29 cellular contexts compared by ENCODE assay signal in genomic region chr9:137152844-137153405, GRCh38. TPM values are rescaled to one million over a fixed set of nuclear protein-coding genes. Genes with fewer than 3 reads are reported as not detected.
"Had no signal": no experiment of that assay in that cellular context is flagged by ENCODE, and none has a peak within 500 bp of the region (broad histone marks: within the 10 kb centered on the region; RNA-seq: fewer than 3 reads in every experiment).

No MANE protein-coding gene starts in this region.

- H3K27me3 ChIP-seq: vagina had no signal

- H3K9me3 Mint-ChIP-seq: dendritic cell treated with granulocyte-macrophage colony-stimulating factor and Interleukin-4, amounts not matched to agents 40 ng/mL and 50 ng/mL, for 4 days; effector memory CD8-positive, alpha-beta T cell; stimulated activated effector memory CD8-positive, alpha-beta T cell treated with anti-CD3 and anti-CD28 coated beads, Interleukin-12 subunit alpha, Interleukin-12 subunit beta, amount 100 ng/mL, for 72 hours had no signal

- H3K27ac Mint-ChIP-seq: effector memory CD8-positive, alpha-beta T cell; naive thymus-derived CD4-positive, alpha-beta T cell; nephron progenitor cell; stimulated activated effector memory CD8-positive, alpha-beta T cell treated with anti-CD3 and anti-CD28 coated beads, Interleukin-12 subunit alpha, Interleukin-12 subunit beta, amount 100 ng/mL, for 72 hours had no signal

- DNase-seq: effector memory CD8-positive, alpha-beta T cell; gastrocnemius medialis; heart right ventricle; hypothalamus; kidney glomerular epithelial cell; naive thymus-derived CD4-positive, alpha-beta T cell; nephron progenitor cell; posterior cingulate gyrus; small intestine; stimulated activated CD4-positive, alpha-beta T cell treated with anti-CD3 and anti-CD28 coated beads, Interleukin-4, amount 100 ng/mL, for 1 hour; stimulated activated CD8-positive, alpha-beta memory T cell treated with anti-CD3 and anti-CD28 coated beads, Interleukin-4, amount 100 ng/mL, for 48 hours; stimulated activated naive CD8-positive, alpha-beta T cell treated with anti-CD3 and anti-CD28 coated beads, Interleukin-15, Interleukin-2, amounts not matched to agents 100 U/mL and 50 U/mL, for 24 hours; thyroid gland had no signal

- ATAC-seq: effector memory CD8-positive, alpha-beta T cell; gastrocnemius medialis; heart right ventricle; naive thymus-derived CD4-positive, alpha-beta T cell; stimulated activated effector memory CD8-positive, alpha-beta T cell treated with anti-CD3 and anti-CD28 coated beads, Interleukin-12 subunit alpha, Interleukin-12 subunit beta, amount 100 ng/mL, for 72 hours; stimulated activated naive CD8-positive, alpha-beta T cell treated with anti-CD3 and anti-CD28 coated beads, Interleukin-15, Interleukin-2, amounts not matched to agents 100 U/mL and 50 U/mL, for 24 hours had no signal

- FAIRE-seq: islet of Langerhans, small intestine had no signal

- H3K36me3 ChIP-seq: esophagus muscularis mucosa, gastrocnemius medialis, heart right ventricle, neutrophil, suprapubic skin, thyroid gland, upper lobe of left lung, vagina had no signal

- H3K9me3 ChIP-seq: esophagus muscularis mucosa, gastrocnemius medialis, heart right ventricle, neutrophil, suprapubic skin, thyroid gland, vagina had no signal

- H3K4me1 Mint-ChIP-seq: nephron progenitor cell had no signal

- H3K27ac ChIP-seq: epithelial cell of prostate, esophagus muscularis mucosa, gastrocnemius medialis, heart right ventricle, neutrophil, suprapubic skin, thyroid gland, upper lobe of left lung, vagina had no signal

- H3K4me3 ChIP-seq: esophagus muscularis mucosa, gastrocnemius medialis, heart right ventricle, suprapubic skin, thyroid gland, upper lobe of left lung, vagina had no signal

- H3K4me3 Mint-ChIP-seq: dendritic cell treated with granulocyte-macrophage colony-stimulating factor and Interleukin-4, amounts not matched to agents 40 ng/mL and 50 ng/mL, for 4 days; effector memory CD8-positive, alpha-beta T cell; naive thymus-derived CD4-positive, alpha-beta T cell; nephron progenitor cell; stimulated activated effector memory CD8-positive, alpha-beta T cell treated with anti-CD3 and anti-CD28 coated beads, Interleukin-12 subunit alpha, Interleukin-12 subunit beta, amount 100 ng/mL, for 72 hours had no signal

- H3K4me1 ChIP-seq: gastrocnemius medialis had no signal

- H3K36me3 Mint-ChIP-seq: naive thymus-derived CD4-positive, alpha-beta T cell; stimulated activated effector memory CD8-positive, alpha-beta T cell treated with anti-CD3 and anti-CD28 coated beads, Interleukin-12 subunit alpha, Interleukin-12 subunit beta, amount 100 ng/mL, for 72 hours had no signal

RNA-seq across cellular contexts. Expression of gene GRIN1, which starts 14.0 kb away (rescaled TPM):
- total RNA-seq: fibroblast of villous mesenchyme; gastrocnemius medialis; heart right ventricle; liver; mesenteric fat pad; mononuclear cell; naive thymus-derived CD4-positive, alpha-beta T cell; osteoblast; thyroid gland had no signal
- polyA plus RNA-seq: heart right ventricle; naive thymus-derived CD4-positive, alpha-beta T cell had no signal

RNA-seq across cellular contexts. Expression of gene LRRC26, which starts 16.9 kb away (rescaled TPM):
- total RNA-seq: esophagus muscularis mucosa, fibroblast of villous mesenchyme, gastrocnemius medialis, heart right ventricle, lung microvascular endothelial cell, mesenteric fat pad, osteoblast, pulmonary artery endothelial cell, thyroid gland, vagina had no signal
- polyA plus RNA-seq: heart right ventricle; naive thymus-derived CD4-positive, alpha-beta T cell had no signal

RNA-seq across cellular contexts. Expression of gene TMEM210, which starts 18.9 kb away (rescaled TPM):
- total RNA-seq: esophagus muscularis mucosa; fibroblast of villous mesenchyme; gastrocnemius medialis; heart right ventricle; liver; lung microvascular endothelial cell; mesenteric fat pad; mononuclear cell; naive thymus-derived CD4-positive, alpha-beta T cell; osteoblast; pulmonary artery endothelial cell; suprapubic skin; thyroid gland; upper lobe of left lung; vagina had no signal
- polyA plus RNA-seq: heart right ventricle; liver; naive thymus-derived CD4-positive, alpha-beta T cell; small intestine had no signal
